ENCODE assay signal across 8 cellular contexts in genomic region chr1:156752843-156753486, GRCh38. TPM values are rescaled to one million over a fixed set of nuclear protein-coding genes. Genes with fewer than 3 reads are reported as not detected.
A peak's percentile ranks its signal among the peaks of the same experiment; 100 is the strongest.
DNase-seq lines count a peak whose midpoint lies in the region; ATAC-seq and TF ChIP-seq lines count a peak whose summit lies in the region.

No MANE protein-coding gene starts in this region.

- no CpG with 5 or more reads among the region's 1 CpG for WGBS in mesendoderm (ENCODE audit: extremely low coverage, insufficient coverage, low lambda C conversion rate)

- peaks cover 20% of the 10 kb centered on the region for H3K36me3 Mint-ChIP-seq in MCF 10A (ENCODE audit: insufficient read depth, unreplicated experiment)

- no peak overlapping the region for H3K27ac ChIP-seq in mesendoderm (ENCODE audit: low read depth, low read length)

- CTCF ChIA-PET in AG04449 (lab: Yijun Ruan, JAX) (interaction anchor here (0.9 to 3.4 kb wide), 10 partner anchors 14 to 175 kb away, joined by 3 to 15 read pairs (median 4); partner anchors contain the start of genes NTRK1 and PRCC), MCF 10A (lab: Yijun Ruan, JAX) (interaction anchor here (0.7 to 4.5 kb wide), 7 partner anchors 8 to 286 kb away, joined by 3 to 44 read pairs (median 3); partner anchors contain the start of genes ISG20L2, METTL25B and PRCC)

- peaks cover 22% of the 10 kb centered on the region for H3K4me1 ChIP-seq in mesendoderm (ENCODE audit: control insufficient read depth, low read depth, low read length)

- H3K4me2 ChIP-seq in mesendoderm (ENCODE audit: low read length): no peak overlapping the region

- no peak overlapping the region for H2AK5ac ChIP-seq in mesendoderm (ENCODE audit: low read length)

- H2BK15ac ChIP-seq in mesendoderm (replicated peaks; ENCODE audit: low read depth): no peak overlapping the region

- no peaks in the 10 kb centered on the region for H3K9me3 Mint-ChIP-seq in MCF 10A (ENCODE audit: unreplicated experiment)

- H3K27me3 Mint-ChIP-seq in MCF 10A (ENCODE audit: insufficient read depth, unreplicated experiment): no peaks in the 10 kb centered on the region

- peaks cover 29% of the 10 kb centered on the region for H3K4me1 Mint-ChIP-seq in MCF 10A (ENCODE audit: insufficient read depth, unreplicated experiment)

- H4K8ac ChIP-seq in mesendoderm (ENCODE audit: low read depth, low read length): no peak overlapping the region

- H2BK120ac ChIP-seq in mesendoderm (ENCODE audit: low read depth, low read length): no peak overlapping the region

- TF ChIP-seq CTCF in AG04449 (IDR thresholded peaks at IDR 0.05; ENCODE audit: insufficient read depth, low read length, missing control alignments) (no peak), MCF 10A (IDR thresholded peaks at IDR 0.05; ENCODE audit: unreplicated experiment) (no peak)

- H3K4me3 Mint-ChIP-seq in MCF 10A (ENCODE audit: unreplicated experiment): peak overlapping the region; percentile 79

- H3K27me3 ChIP-seq in mesendoderm (ENCODE audit: insufficient read depth, low read length, poor library complexity): no peaks in the 10 kb centered on the region

- intact Hi-C loops in MCF 10A (cut with micrococcal nuclease): no loop called here

- no peak for DNase-seq in AG04449 (ENCODE audit: low read depth, low spot score)
- DNase-seq in HuH-7 (ENCODE audit: low spot score): peak; percentile 23
- DNase-seq in MCF 10A (ENCODE audit: unreplicated experiment): no peak
- DNase-seq in mesendoderm: no peak
- DNase-seq in dedifferentiated amniotic fluid mesenchymal stem cell (ENCODE audit: extremely low spot score): no peak
- no peak for DNase-seq in DMS79 treated with DMSO at 0.1 percent for 48 hours (lab: John Stamatoyannopoulos, UW)

- POLR2A ChIA-PET in AG04449 (lab: Yijun Ruan, JAX) (interaction anchor here (1.0 to 3.0 kb wide), 3 partner anchors 12 to 42 kb away, joined by 3 to 17 read pairs (median 12); partner anchors contain the start of genes MRPL24 and PRCC), MCF 10A (lab: Yijun Ruan, JAX) (interaction anchor here (0.6 to 10.7 kb wide), 15 partner anchors 8 to 250 kb away, joined by 3 to 299 read pairs (median 6); partner anchors contain the start of genes GPATCH4, ISG20L2, METTL25B and MRPL24)

- H3K79me2 ChIP-seq in mesendoderm (ENCODE audit: control insufficient read depth, insufficient read depth, low read length): peaks cover 42% of the 10 kb centered on the region

- H3K4ac ChIP-seq in mesendoderm (ENCODE audit: low read depth, low read length): no peak overlapping the region

- H3K79me1 ChIP-seq in mesendoderm (ENCODE audit: low read length): peaks cover 5% of the 10 kb centered on the region

- peak overlapping the region; percentile 96 for H3K4me3 ChIP-seq in AG04449 (ENCODE audit: low read depth, low read length)
- no peak overlapping the region for H3K4me3 ChIP-seq in mesendoderm (ENCODE audit: low read length)

- H3K23ac ChIP-seq in mesendoderm (ENCODE audit: low read length): no peak overlapping the region

- H3K27ac Mint-ChIP-seq in MCF 10A (ENCODE audit: low read depth, unreplicated experiment): peak overlapping the region; percentile 99

- H4K5ac ChIP-seq in mesendoderm (ENCODE audit: low read length): no peak overlapping the region

- TSS peak; percentile 3 for BruUV-seq in MCF 10A (replicated peaks; lab: Mats Ljungman, UMichigan)

- H2BK5ac ChIP-seq in mesendoderm (ENCODE audit: low read length): no peak overlapping the region

- peak overlapping the region; percentile 97 for H3K9ac ChIP-seq in mesendoderm (ENCODE audit: low read length)

- ATAC-seq in GM21360 (IDR thresholded peaks at IDR 0.05; ENCODE audit: unreplicated experiment) (no peak), GM21717 (IDR thresholded peaks at IDR 0.05; ENCODE audit: unreplicated experiment) (no peak)

- peak overlapping the region; percentile 42 for H3K56ac ChIP-seq in mesendoderm (ENCODE audit: low read length)

- no peak overlapping the region for H3K18ac ChIP-seq in mesendoderm (ENCODE audit: low read length)

- H3K36me3 ChIP-seq in mesendoderm (ENCODE audit: control insufficient read depth, insufficient read depth, low read length): peaks cover 2% of the 10 kb centered on the region

RNA-seq across cellular contexts. Expression of gene HDGF, which starts 1.5 kb away (rescaled TPM):
- 679 and 707 TPM in 2 replicates for total RNA-seq in MCF 10A (2022)
- 388 TPM for polyA plus RNA-seq in mesendoderm (2013, experiment 1 of 2)
- polyA plus RNA-seq in mesendoderm (2013, experiment 2 of 2): 388 TPM

RNA-seq across cellular contexts. Expression of gene MRPL24, which starts 12.1 kb away (rescaled TPM):
- total RNA-seq in MCF 10A (2022): 233 and 261 TPM in 2 replicates
- polyA plus RNA-seq in mesendoderm (2013, experiment 1 of 2): 30.0 TPM
- 29.4 TPM for polyA plus RNA-seq in mesendoderm (2013, experiment 2 of 2)

RNA-seq across cellular contexts. Expression of gene PRCC, which starts 14.4 kb away (rescaled TPM):
- total RNA-seq in MCF 10A (2022): 112 and 131 TPM in 2 replicates
- 153 TPM for polyA plus RNA-seq in mesendoderm (2013, experiment 1 of 2)
- 139 TPM for polyA plus RNA-seq in mesendoderm (2013, experiment 2 of 2)

RNA-seq across cellular contexts. Expression of gene ISG20L2, which starts 24.4 kb away (rescaled TPM):
- 49.9 and 57.5 TPM in 2 replicates for total RNA-seq in MCF 10A (2022)
- polyA plus RNA-seq in mesendoderm (2013, experiment 1 of 2): 75.9 TPM
- polyA plus RNA-seq in mesendoderm (2013, experiment 2 of 2): 76.2 TPM

RNA-seq across cellular contexts. Expression of gene METTL25B, which starts 24.7 kb away (rescaled TPM):
- 46.0 and 68.9 TPM in 2 replicates for total RNA-seq in MCF 10A (2022)
- polyA plus RNA-seq in mesendoderm (2013, experiment 1 of 2): 12.0 TPM
- polyA plus RNA-seq in mesendoderm (2013, experiment 2 of 2): 11.6 TPM
